1 cellular context compared by ENCODE assay signal in the genomic region with DNA sequence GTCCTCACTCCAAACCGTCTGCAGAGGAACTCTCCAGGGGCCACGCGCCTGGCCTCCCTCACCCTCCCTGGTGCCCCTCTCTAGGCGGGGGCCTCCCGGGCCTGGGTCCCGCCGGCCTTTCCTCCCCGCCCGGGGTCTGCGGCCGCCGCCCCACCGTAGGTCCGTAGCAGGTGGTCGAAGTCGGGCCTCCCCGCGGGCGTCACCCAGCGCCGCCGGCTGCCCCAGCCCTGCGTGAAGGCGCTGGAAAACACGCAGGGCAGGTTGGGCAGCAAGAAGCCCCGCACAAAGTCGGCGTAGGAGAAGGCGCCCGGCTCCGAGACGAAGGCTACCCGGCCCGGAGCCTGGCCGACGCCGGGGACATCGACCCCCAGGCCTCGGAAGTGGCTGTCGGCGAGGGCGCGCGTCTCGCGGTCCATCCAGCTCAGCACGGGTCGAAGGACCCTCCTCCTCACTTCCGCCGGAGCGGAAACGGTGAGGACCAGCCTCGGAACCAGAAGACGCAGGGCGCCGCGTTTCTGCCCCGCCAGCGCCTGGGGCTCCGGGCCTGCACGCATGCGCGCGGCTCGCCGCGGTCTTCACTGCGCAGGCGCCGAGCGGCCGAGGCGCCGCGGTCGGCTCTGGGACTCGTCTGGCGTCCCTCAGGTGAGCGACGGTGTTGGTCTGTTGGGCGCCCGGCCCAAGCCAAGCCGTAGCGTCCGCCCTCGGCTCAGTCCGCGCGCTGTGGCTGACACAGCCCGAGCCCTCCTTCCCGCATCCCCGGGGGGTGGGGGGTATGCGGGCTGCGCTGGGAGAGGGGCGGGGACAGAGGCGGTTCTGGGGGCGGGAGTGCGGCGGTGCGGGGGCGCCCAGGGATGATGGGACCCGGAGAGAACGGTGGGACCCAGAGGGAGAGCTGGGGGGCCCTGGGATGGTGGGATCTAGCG.
TF ChIP-seq lines count a peak whose summit lies in the region.

A gene with protein sequence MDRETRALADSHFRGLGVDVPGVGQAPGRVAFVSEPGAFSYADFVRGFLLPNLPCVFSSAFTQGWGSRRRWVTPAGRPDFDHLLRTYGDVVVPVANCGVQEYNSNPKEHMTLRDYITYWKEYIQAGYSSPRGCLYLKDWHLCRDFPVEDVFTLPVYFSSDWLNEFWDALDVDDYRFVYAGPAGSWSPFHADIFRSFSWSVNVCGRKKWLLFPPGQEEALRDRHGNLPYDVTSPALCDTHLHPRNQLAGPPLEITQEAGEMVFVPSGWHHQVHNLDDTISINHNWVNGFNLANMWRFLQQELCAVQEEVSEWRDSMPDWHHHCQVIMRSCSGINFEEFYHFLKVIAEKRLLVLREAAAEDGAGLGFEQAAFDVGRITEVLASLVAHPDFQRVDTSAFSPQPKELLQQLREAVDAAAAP (minus strand): TSS at position 445 of the 923 bp plus-strand sequence. CDS start 29 bp downstream, at position 416.
A gene with protein sequence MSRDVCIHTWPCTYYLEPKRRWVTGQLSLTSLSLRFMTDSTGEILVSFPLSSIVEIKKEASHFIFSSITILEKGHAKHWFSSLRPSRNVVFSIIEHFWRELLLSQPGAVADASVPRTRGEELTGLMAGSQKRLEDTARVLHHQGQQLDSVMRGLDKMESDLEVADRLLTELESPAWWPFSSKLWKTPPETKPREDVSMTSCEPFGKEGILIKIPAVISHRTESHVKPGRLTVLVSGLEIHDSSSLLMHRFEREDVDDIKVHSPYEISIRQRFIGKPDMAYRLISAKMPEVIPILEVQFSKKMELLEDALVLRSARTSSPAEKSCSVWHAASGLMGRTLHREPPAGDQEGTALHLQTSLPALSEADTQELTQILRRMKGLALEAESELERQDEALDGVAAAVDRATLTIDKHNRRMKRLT (plus strand): TSS at position 578 of the 923 bp plus-strand sequence. CDS start 12,302 bp downstream, outside the sequence.

TF ChIP-seq in K562, 482 proteins besides CTCF, POLR2A, EP300 and RAD21 (continued from another document and continues in another):
- TF ChIP-seq, protein P1, sequence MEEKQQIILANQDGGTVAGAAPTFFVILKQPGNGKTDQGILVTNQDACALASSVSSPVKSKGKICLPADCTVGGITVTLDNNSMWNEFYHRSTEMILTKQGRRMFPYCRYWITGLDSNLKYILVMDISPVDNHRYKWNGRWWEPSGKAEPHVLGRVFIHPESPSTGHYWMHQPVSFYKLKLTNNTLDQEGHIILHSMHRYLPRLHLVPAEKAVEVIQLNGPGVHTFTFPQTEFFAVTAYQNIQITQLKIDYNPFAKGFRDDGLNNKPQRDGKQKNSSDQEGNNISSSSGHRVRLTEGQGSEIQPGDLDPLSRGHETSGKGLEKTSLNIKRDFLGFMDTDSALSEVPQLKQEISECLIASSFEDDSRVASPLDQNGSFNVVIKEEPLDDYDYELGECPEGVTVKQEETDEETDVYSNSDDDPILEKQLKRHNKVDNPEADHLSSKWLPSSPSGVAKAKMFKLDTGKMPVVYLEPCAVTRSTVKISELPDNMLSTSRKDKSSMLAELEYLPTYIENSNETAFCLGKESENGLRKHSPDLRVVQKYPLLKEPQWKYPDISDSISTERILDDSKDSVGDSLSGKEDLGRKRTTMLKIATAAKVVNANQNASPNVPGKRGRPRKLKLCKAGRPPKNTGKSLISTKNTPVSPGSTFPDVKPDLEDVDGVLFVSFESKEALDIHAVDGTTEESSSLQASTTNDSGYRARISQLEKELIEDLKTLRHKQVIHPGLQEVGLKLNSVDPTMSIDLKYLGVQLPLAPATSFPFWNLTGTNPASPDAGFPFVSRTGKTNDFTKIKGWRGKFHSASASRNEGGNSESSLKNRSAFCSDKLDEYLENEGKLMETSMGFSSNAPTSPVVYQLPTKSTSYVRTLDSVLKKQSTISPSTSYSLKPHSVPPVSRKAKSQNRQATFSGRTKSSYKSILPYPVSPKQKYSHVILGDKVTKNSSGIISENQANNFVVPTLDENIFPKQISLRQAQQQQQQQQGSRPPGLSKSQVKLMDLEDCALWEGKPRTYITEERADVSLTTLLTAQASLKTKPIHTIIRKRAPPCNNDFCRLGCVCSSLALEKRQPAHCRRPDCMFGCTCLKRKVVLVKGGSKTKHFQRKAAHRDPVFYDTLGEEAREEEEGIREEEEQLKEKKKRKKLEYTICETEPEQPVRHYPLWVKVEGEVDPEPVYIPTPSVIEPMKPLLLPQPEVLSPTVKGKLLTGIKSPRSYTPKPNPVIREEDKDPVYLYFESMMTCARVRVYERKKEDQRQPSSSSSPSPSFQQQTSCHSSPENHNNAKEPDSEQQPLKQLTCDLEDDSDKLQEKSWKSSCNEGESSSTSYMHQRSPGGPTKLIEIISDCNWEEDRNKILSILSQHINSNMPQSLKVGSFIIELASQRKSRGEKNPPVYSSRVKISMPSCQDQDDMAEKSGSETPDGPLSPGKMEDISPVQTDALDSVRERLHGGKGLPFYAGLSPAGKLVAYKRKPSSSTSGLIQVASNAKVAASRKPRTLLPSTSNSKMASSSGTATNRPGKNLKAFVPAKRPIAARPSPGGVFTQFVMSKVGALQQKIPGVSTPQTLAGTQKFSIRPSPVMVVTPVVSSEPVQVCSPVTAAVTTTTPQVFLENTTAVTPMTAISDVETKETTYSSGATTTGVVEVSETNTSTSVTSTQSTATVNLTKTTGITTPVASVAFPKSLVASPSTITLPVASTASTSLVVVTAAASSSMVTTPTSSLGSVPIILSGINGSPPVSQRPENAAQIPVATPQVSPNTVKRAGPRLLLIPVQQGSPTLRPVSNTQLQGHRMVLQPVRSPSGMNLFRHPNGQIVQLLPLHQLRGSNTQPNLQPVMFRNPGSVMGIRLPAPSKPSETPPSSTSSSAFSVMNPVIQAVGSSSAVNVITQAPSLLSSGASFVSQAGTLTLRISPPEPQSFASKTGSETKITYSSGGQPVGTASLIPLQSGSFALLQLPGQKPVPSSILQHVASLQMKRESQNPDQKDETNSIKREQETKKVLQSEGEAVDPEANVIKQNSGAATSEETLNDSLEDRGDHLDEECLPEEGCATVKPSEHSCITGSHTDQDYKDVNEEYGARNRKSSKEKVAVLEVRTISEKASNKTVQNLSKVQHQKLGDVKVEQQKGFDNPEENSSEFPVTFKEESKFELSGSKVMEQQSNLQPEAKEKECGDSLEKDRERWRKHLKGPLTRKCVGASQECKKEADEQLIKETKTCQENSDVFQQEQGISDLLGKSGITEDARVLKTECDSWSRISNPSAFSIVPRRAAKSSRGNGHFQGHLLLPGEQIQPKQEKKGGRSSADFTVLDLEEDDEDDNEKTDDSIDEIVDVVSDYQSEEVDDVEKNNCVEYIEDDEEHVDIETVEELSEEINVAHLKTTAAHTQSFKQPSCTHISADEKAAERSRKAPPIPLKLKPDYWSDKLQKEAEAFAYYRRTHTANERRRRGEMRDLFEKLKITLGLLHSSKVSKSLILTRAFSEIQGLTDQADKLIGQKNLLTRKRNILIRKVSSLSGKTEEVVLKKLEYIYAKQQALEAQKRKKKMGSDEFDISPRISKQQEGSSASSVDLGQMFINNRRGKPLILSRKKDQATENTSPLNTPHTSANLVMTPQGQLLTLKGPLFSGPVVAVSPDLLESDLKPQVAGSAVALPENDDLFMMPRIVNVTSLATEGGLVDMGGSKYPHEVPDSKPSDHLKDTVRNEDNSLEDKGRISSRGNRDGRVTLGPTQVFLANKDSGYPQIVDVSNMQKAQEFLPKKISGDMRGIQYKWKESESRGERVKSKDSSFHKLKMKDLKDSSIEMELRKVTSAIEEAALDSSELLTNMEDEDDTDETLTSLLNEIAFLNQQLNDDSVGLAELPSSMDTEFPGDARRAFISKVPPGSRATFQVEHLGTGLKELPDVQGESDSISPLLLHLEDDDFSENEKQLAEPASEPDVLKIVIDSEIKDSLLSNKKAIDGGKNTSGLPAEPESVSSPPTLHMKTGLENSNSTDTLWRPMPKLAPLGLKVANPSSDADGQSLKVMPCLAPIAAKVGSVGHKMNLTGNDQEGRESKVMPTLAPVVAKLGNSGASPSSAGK (IDR thresholded peaks at IDR 0.05), result no peak; the same call in 1 of the 2 replicates
- TF ChIP-seq HCFC1 (IDR thresholded peaks at IDR 0.05; ENCODE audit: low read depth, low read length), result peak; percentile 92
- peak; percentile 63 for TF ChIP-seq ZNF316 (IDR thresholded peaks at IDR 0.05)
- TF ChIP-seq, protein P2, sequence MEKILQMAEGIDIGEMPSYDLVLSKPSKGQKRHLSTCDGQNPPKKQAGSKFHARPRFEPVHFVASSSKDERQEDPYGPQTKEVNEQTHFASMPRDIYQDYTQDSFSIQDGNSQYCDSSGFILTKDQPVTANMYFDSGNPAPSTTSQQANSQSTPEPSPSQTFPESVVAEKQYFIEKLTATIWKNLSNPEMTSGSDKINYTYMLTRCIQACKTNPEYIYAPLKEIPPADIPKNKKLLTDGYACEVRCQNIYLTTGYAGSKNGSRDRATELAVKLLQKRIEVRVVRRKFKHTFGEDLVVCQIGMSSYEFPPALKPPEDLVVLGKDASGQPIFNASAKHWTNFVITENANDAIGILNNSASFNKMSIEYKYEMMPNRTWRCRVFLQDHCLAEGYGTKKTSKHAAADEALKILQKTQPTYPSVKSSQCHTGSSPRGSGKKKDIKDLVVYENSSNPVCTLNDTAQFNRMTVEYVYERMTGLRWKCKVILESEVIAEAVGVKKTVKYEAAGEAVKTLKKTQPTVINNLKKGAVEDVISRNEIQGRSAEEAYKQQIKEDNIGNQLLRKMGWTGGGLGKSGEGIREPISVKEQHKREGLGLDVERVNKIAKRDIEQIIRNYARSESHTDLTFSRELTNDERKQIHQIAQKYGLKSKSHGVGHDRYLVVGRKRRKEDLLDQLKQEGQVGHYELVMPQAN (IDR thresholded peaks at IDR 0.05; ENCODE audit: borderline replicate concordance), result peak; percentile 90
- peak; percentile 75; the same call in 1 of the 2 replicates for TF ChIP-seq ZNF583 (CRISPR knock-in tag; IDR thresholded peaks at IDR 0.05)
- no peak for TF ChIP-seq BCOR (IDR thresholded peaks at IDR 0.05)
- TF ChIP-seq, protein P3, sequence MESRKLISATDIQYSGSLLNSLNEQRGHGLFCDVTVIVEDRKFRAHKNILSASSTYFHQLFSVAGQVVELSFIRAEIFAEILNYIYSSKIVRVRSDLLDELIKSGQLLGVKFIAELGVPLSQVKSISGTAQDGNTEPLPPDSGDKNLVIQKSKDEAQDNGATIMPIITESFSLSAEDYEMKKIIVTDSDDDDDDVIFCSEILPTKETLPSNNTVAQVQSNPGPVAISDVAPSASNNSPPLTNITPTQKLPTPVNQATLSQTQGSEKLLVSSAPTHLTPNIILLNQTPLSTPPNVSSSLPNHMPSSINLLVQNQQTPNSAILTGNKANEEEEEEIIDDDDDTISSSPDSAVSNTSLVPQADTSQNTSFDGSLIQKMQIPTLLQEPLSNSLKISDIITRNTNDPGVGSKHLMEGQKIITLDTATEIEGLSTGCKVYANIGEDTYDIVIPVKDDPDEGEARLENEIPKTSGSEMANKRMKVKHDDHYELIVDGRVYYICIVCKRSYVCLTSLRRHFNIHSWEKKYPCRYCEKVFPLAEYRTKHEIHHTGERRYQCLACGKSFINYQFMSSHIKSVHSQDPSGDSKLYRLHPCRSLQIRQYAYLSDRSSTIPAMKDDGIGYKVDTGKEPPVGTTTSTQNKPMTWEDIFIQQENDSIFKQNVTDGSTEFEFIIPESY (CRISPR knock-in tag; IDR thresholded peaks at IDR 0.05), result peak; percentile 47; the same call in 1 of the 2 replicates
- 0 out of 2 replicates have a peak, but pooled peaks have one; percentile 19 for TF ChIP-seq PHB (CRISPR knock-in tag; IDR thresholded peaks at IDR 0.05)
- peak; percentile 80; the same call in 1 of the 2 replicates for TF ChIP-seq ESRRA (IDR thresholded peaks at IDR 0.05; ENCODE audit: borderline replicate concordance, low read depth)
- no peak; the same call in 1 of the 2 replicates for TF ChIP-seq TCF7 (IDR thresholded peaks at IDR 0.05; ENCODE audit: borderline replicate concordance)
- no peak; the same call in 1 of the 2 replicates for TF ChIP-seq POLR2AphosphoS2 (IDR thresholded peaks at IDR 0.05; ENCODE audit: low read length)
- peak; percentile 96 for TF ChIP-seq SP1 (CRISPR knock-in tag; IDR thresholded peaks at IDR 0.05)
- TF ChIP-seq, protein P4, sequence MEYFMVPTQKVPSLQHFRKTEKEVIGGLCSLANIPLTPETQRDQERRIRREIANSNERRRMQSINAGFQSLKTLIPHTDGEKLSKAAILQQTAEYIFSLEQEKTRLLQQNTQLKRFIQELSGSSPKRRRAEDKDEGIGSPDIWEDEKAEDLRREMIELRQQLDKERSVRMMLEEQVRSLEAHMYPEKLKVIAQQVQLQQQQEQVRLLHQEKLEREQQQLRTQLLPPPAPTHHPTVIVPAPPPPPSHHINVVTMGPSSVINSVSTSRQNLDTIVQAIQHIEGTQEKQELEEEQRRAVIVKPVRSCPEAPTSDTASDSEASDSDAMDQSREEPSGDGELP (CRISPR knock-in tag; IDR thresholded peaks at IDR 0.05; ENCODE audit: borderline replicate concordance), result peak; percentile 79; the same call in 1 of the 2 replicates
- TF ChIP-seq PML (IDR thresholded peaks at IDR 0.05; ENCODE audit: low read length), result peak; percentile 86
- TF ChIP-seq ETV5 (CRISPR knock-in tag; IDR thresholded peaks at IDR 0.05; ENCODE audit: low read depth), result peak; percentile 96
- TF ChIP-seq ERF (CRISPR knock-in tag; IDR thresholded peaks at IDR 0.05), result peak; percentile 85; the same call in 1 of the 2 replicates
- TF ChIP-seq, protein P5, sequence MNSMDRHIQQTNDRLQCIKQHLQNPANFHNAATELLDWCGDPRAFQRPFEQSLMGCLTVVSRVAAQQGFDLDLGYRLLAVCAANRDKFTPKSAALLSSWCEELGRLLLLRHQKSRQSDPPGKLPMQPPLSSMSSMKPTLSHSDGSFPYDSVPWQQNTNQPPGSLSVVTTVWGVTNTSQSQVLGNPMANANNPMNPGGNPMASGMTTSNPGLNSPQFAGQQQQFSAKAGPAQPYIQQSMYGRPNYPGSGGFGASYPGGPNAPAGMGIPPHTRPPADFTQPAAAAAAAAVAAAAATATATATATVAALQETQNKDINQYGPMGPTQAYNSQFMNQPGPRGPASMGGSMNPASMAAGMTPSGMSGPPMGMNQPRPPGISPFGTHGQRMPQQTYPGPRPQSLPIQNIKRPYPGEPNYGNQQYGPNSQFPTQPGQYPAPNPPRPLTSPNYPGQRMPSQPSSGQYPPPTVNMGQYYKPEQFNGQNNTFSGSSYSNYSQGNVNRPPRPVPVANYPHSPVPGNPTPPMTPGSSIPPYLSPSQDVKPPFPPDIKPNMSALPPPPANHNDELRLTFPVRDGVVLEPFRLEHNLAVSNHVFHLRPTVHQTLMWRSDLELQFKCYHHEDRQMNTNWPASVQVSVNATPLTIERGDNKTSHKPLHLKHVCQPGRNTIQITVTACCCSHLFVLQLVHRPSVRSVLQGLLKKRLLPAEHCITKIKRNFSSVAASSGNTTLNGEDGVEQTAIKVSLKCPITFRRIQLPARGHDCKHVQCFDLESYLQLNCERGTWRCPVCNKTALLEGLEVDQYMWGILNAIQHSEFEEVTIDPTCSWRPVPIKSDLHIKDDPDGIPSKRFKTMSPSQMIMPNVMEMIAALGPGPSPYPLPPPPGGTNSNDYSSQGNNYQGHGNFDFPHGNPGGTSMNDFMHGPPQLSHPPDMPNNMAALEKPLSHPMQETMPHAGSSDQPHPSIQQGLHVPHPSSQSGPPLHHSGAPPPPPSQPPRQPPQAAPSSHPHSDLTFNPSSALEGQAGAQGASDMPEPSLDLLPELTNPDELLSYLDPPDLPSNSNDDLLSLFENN (IDR thresholded peaks at IDR 0.05; ENCODE audit: low read depth in 2 of 2, low read length in 2 of 2), result peak in 1 of 2 experiments; percentile 83; a peak in 2 of 4 replicates
- TF ChIP-seq CHCHD3 (CRISPR knock-in tag; IDR thresholded peaks at IDR 0.05), result peak; percentile 48; the same call in 1 of the 2 replicates
- TF ChIP-seq HDAC6 (IDR thresholded peaks at IDR 0.05; ENCODE audit: low read depth, low read length), result 0 out of 2 replicates have a peak, but pooled peaks have one; percentile 22
